8 cellular contexts compared by ENCODE assay signal in genomic region chr12:100185361-100185894, GRCh38. TPM values are rescaled to one million over a fixed set of nuclear protein-coding genes. Genes with fewer than 3 reads are reported as not detected.
DNase-seq lines count a peak whose midpoint lies in the region; ATAC-seq and TF ChIP-seq lines count a peak whose summit lies in the region.

No MANE protein-coding gene starts in this region.

- TF ChIP-seq CTCF in foreskin keratinocyte (conservative IDR thresholded peaks at IDR 0.05) = no peak

- no peak overlapping the region for H4K12ac ChIP-seq in trophoblast cell (ENCODE audit: low read depth, low read length)

- H3K27ac ChIP-seq in foreskin keratinocyte (no peak overlapping the region), trophoblast cell (ENCODE audit: low read depth, low read length) (no peak overlapping the region)

- no peak overlapping the region for H3K9ac ChIP-seq in trophoblast cell (ENCODE audit: low read length)

- H3K36me3 ChIP-seq in trophoblast cell (ENCODE audit: control insufficient read depth in 1 of 2, insufficient read depth in 2 of 2, low read length in 2 of 2) = no peaks in the 10 kb centered on the region

- ATAC-seq in GM19463 (IDR thresholded peaks at IDR 0.05; ENCODE audit: unreplicated experiment) (peak; percentile 83), HG03432 (IDR thresholded peaks at IDR 0.05; ENCODE audit: unreplicated experiment) (peak; percentile 89), foreskin keratinocyte (peak; percentile 59)

- H2AFZ ChIP-seq in trophoblast cell (ENCODE audit: insufficient read depth, low read length, poor library complexity) = no peak overlapping the region

- H3K4me1 ChIP-seq in foreskin keratinocyte = no peaks in the 10 kb centered on the region
- peaks cover 0 to 2% of the 10 kb centered on the region in 2 experiments for H3K4me1 ChIP-seq in trophoblast cell (ENCODE audit: control insufficient read depth in 1 of 2, insufficient read depth in 2 of 2, low read length in 2 of 2)

- H2BK5ac ChIP-seq in trophoblast cell (ENCODE audit: low read depth, low read length, poor library complexity) = no peak overlapping the region

- no peak overlapping the region for H3K23ac ChIP-seq in trophoblast cell (ENCODE audit: low read length)

- H3K27me3 ChIP-seq in foreskin keratinocyte (no peaks in the 10 kb centered on the region), trophoblast cell (ENCODE audit: insufficient read depth, low read length) (no peaks in the 10 kb centered on the region)

- DNase-seq in AG20443 (ENCODE audit: low spot score) (peak; percentile 26), foreskin keratinocyte (no peak), trophoblast cell (no peak), COLO829 (ENCODE audit: low spot score) (no peak), HuH-7 (ENCODE audit: low spot score) (no peak), NCI-H2196 treated with DMSO at 0.1 percent for 48 hours (lab: John Stamatoyannopoulos, UW; ENCODE audit: unreplicated experiment) (no peak)

- no peak overlapping the region for H3K4ac ChIP-seq in trophoblast cell (ENCODE audit: low read depth, low read length)

- H2BK120ac ChIP-seq in trophoblast cell (ENCODE audit: insufficient read depth, low read length, poor library complexity) = no peak overlapping the region

- H3K9me3 ChIP-seq in trophoblast cell (ENCODE audit: insufficient read depth, low read depth, low read length) = peaks cover 2% of the 10 kb centered on the region

- H4K91ac ChIP-seq in trophoblast cell (ENCODE audit: low read depth, low read length) = no peak overlapping the region

- H2AK5ac ChIP-seq in trophoblast cell (ENCODE audit: low read length) = no peak overlapping the region

- H3K79me1 ChIP-seq in trophoblast cell (ENCODE audit: low read length) = no peaks in the 10 kb centered on the region

- no peak overlapping the region for H3K14ac ChIP-seq in trophoblast cell (ENCODE audit: low read length)

- no CpG with 5 or more reads among the region's 5 CpGs for WGBS in trophoblast cell (ENCODE audit: extremely low coverage, insufficient coverage, insufficient read length)

- no peak overlapping the region for H3K18ac ChIP-seq in trophoblast cell (ENCODE audit: low read length)

- H3K4me3 ChIP-seq in trophoblast cell (ENCODE audit: low read depth, low read length) = no peak overlapping the region

- no peak overlapping the region for H2BK12ac ChIP-seq in trophoblast cell (ENCODE audit: low read length)

- no peaks in the 10 kb centered on the region for H3K79me2 ChIP-seq in trophoblast cell (ENCODE audit: control insufficient read depth, insufficient read depth, low read length, poor library complexity)

- H4K8ac ChIP-seq in trophoblast cell (ENCODE audit: low read depth, low read length) = no peak overlapping the region

- no peak overlapping the region for H3K4me2 ChIP-seq in trophoblast cell (ENCODE audit: low read length)

RNA-seq across cellular contexts. Expression of gene ACTR6, which starts 15.2 kb away (rescaled TPM):
- 17.5 and 20.5 TPM in 2 replicates for total RNA-seq in foreskin keratinocyte
- 13.2 and 13.9 TPM in 2 replicates for polyA plus RNA-seq in foreskin keratinocyte
- 19.0 and 19.1 TPM in 2 replicates for polyA plus RNA-seq in trophoblast cell (2013)

RNA-seq across cellular contexts. Expression of gene BLTP3B, which starts 42.8 kb away (rescaled TPM):
- total RNA-seq in foreskin keratinocyte = 12.3 and 12.7 TPM in 2 replicates
- 2.4 and 2.9 TPM in 2 replicates for polyA plus RNA-seq in foreskin keratinocyte
- 7.3 TPM in 2 replicates for polyA plus RNA-seq in trophoblast cell (2013)
